In genomic region chr3:124168271-124168670, GRCh38 we compare ENCODE assay signal across 23 cellular contexts.
DNase-seq lines count a peak whose midpoint lies in the region; ATAC-seq and TF ChIP-seq lines count a peak whose summit lies in the region.
"Had no signal": no experiment of that assay in that cellular context is flagged by ENCODE, and none has a peak within 500 bp of the region (broad histone marks: within the 10 kb centered on the region; RNA-seq: fewer than 3 reads in every experiment).

No MANE protein-coding gene starts in this region.

- no peak overlapping the region for H3K4me3 ChIP-seq in coronary artery
- H3K4me3 ChIP-seq: adrenal gland, smooth muscle cell, stomach had no signal

- TF ChIP-seq CTCF in coronary artery (IDR thresholded peaks at IDR 0.05) (no peak), GM13976 (IDR thresholded peaks at IDR 0.05; ENCODE audit: borderline replicate concordance, control extremely low read depth, extremely low read depth, insufficient read depth, missing control alignments) (no peak)

- ATAC-seq in HG03354 (IDR thresholded peaks at IDR 0.05; ENCODE audit: poor library complexity, severe bottlenecking, unreplicated experiment) (no peak), HG03045 (IDR thresholded peaks at IDR 0.05; ENCODE audit: unreplicated experiment) (no peak)
- ATAC-seq: left colon had no signal

- peak overlapping the region in 1 of 2 donors; percentile 28 for H3K27ac ChIP-seq in coronary artery
- H3K27ac ChIP-seq: adrenal gland, KMS-11, stomach had no signal

- peak; percentile 42 for DNase-seq in AG20443 (ENCODE audit: low spot score)
- DNase-seq in NCI-H446 (lab: John Stamatoyannopoulos, UW): peak; percentile 15 to 33
- DNase-seq in coronary artery (ENCODE audit: low spot score): peak; percentile 80
- peak; percentile 1 for DNase-seq in iris pigment epithelial cell (ENCODE audit: low read depth)
- no peak for DNase-seq in GM13976 (ENCODE audit: low spot score)
- DNase-seq in OCI-M1 (lab: John Stamatoyannopoulos, UW): no peak
- DNase-seq: activated CD4-positive, alpha-beta T cell treated with anti-CD3 and anti-CD28 coated beads, Interleukin-2, amount 50 U/mL, for 1 hour; activated CD8-positive, alpha-beta memory T cell treated with anti-CD3 and anti-CD28 coated beads, Interleukin-2, amount 50 U/mL, for 48 hours; activated effector memory CD4-positive, alpha-beta T cell treated with anti-CD3 and anti-CD28 coated beads, Interleukin-2, amount 50 U/mL, for 16 hours; CD4-positive, CD25-positive, alpha-beta regulatory T cell; DMS153; left colon; NCI-H1092; NCI-H2081 treated with DMSO at 0.1 percent for 48 hours; NCI-H524; nephron progenitor cell; stimulated activated CD4-positive, alpha-beta T cell treated with anti-CD3 and anti-CD28 coated beads, Interleukin-4, amount 100 ng/mL, for 1 hour; stomach had no signal

- in situ Hi-C loops in GM13976 (cut with MboI; ENCODE audit: low sequenced_read_pairs, unreplicated experiment): no loop called here

Comparison
In these comparisons a context has a peak if more than half of its experiments do, and no peak if none do; other contexts are left out.
1. DNase-seq: peak in AG20443 (single experiment), NCI-H446 (2 of 2), coronary artery (single experiment) and iris pigment epithelial cell (single experiment); none in GM13976 (single experiment) and OCI-M1 (single experiment).